In genomic region chr5:76610196-76610595, GRCh38 we compare ENCODE assay signal across 20 cellular contexts. TPM values are rescaled to one million over a fixed set of nuclear protein-coding genes. Genes with fewer than 3 reads are reported as not detected.
"Had no signal": no experiment of that assay in that cellular context is flagged by ENCODE, and none has a peak within 500 bp of the region (broad histone marks: within the 10 kb centered on the region; RNA-seq: fewer than 3 reads in every experiment).

No MANE protein-coding gene starts in this region.

- H3K9me3 ChIP-seq: mucosa of descending colon, psoas muscle, suprapubic skin had no signal

- ATAC-seq: activated CD8-positive, alpha-beta T cell treated with anti-CD3 and anti-CD28 coated beads for 36 hours; mucosa of descending colon; psoas muscle; right cardiac atrium; stimulated activated naive CD8-positive, alpha-beta T cell treated with anti-CD3 and anti-CD28 coated beads, Interleukin-15, amount 100 ng/mL, for 72 hours had no signal

- H3K27ac ChIP-seq: cardiac muscle cell, dorsolateral prefrontal cortex, epithelial cell of prostate, psoas muscle, skin epidermis, suprapubic skin had no signal

- H3K4me3 Mint-ChIP-seq: activated B cell treated with CpG ODN at 0.5 μM for 24 hours; activated CD8-positive, alpha-beta T cell treated with anti-CD3 and anti-CD28 coated beads for 36 hours; naive B cell; stimulated activated naive CD8-positive, alpha-beta T cell treated with anti-CD3 and anti-CD28 coated beads, Interleukin-15, amount 100 ng/mL, for 72 hours; T-helper 2 cell treated with Interferon-gamma antibody and Interleukin-4, amounts not matched to agents 5 μg/mL and 100 μg/mL, for 36 hours had no signal

- DNase-seq: activated B cell treated with CpG ODN at 0.5 μM for 24 hours; activated CD4-positive, alpha-beta T cell treated with anti-CD3 and anti-CD28 coated beads for 4 hours; activated CD8-positive, alpha-beta T cell treated with anti-CD3 and anti-CD28 coated beads for 36 hours; activated effector memory CD4-positive, alpha-beta T cell treated with Interleukin-2 at 50 U/mL for 16 hours; activated naive CD4-positive, alpha-beta T cell treated with anti-CD3 and anti-CD28 coated beads, Interleukin-2, amount 50 U/mL, for 16 hours; activated T-cell treated with anti-CD3 and anti-CD28 coated beads, Interleukin-2, amount 50 U/mL, for 1 hour; dorsolateral prefrontal cortex; mesenchymal stem cell; mucosa of descending colon; naive B cell; psoas muscle; right cardiac atrium; stimulated activated CD4-positive, alpha-beta T cell treated with anti-CD3 and anti-CD28 coated beads, Interleukin-2, amount 100 ng/mL, for 48 hours; stimulated activated naive CD8-positive, alpha-beta T cell treated with anti-CD3 and anti-CD28 coated beads, Interleukin-15, amount 100 ng/mL, for 72 hours; trophoblast cell had no signal

- H3K27me3 Mint-ChIP-seq: activated B cell treated with CpG ODN at 0.5 μM for 24 hours; activated CD8-positive, alpha-beta T cell treated with anti-CD3 and anti-CD28 coated beads for 36 hours; naive B cell; stimulated activated naive CD8-positive, alpha-beta T cell treated with anti-CD3 and anti-CD28 coated beads, Interleukin-15, amount 100 ng/mL, for 72 hours had no signal

- H3K36me3 ChIP-seq: cardiac muscle cell, suprapubic skin had no signal

- H3K36me3 Mint-ChIP-seq: naive B cell had no signal

- H3K4me1 ChIP-seq: psoas muscle had no signal

- H3K27me3 ChIP-seq: cardiac muscle cell, suprapubic skin had no signal

- H3K4me3 ChIP-seq: cardiac muscle cell, dorsolateral prefrontal cortex, mucosa of descending colon, psoas muscle, skin epidermis, suprapubic skin had no signal

- H3K27ac Mint-ChIP-seq: activated B cell treated with CpG ODN at 0.5 μM for 24 hours; activated CD8-positive, alpha-beta T cell treated with anti-CD3 and anti-CD28 coated beads for 36 hours; stimulated activated naive CD8-positive, alpha-beta T cell treated with anti-CD3 and anti-CD28 coated beads, Interleukin-15, amount 100 ng/mL, for 72 hours; T-helper 2 cell treated with Interferon-gamma antibody and Interleukin-4, amounts not matched to agents 5 μg/mL and 100 μg/mL, for 36 hours had no signal

- H3K9me3 Mint-ChIP-seq: activated B cell treated with CpG ODN at 0.5 μM for 24 hours; activated CD8-positive, alpha-beta T cell treated with anti-CD3 and anti-CD28 coated beads for 36 hours; naive B cell; stimulated activated naive CD8-positive, alpha-beta T cell treated with anti-CD3 and anti-CD28 coated beads, Interleukin-15, amount 100 ng/mL, for 72 hours; T-helper 2 cell treated with Interferon-gamma antibody and Interleukin-4, amounts not matched to agents 5 μg/mL and 100 μg/mL, for 36 hours had no signal

RNA-seq across cellular contexts. Expression of gene F2RL2, which starts 13.0 kb away (rescaled TPM):
- total RNA-seq: activated B cell treated with CpG ODN at 0.5 μM for 24 hours; activated CD8-positive, alpha-beta T cell treated with anti-CD3 and anti-CD28 coated beads for 36 hours; psoas muscle had no signal
- polyA plus RNA-seq: psoas muscle had no signal
